ENCODE assay signal across 1 cellular context in genomic region chr19:57088125-57088524, GRCh38.
TF ChIP-seq lines count a peak whose summit lies in the region.

No MANE protein-coding gene starts in this region.

TF ChIP-seq in HepG2, 621 proteins besides CTCF, POLR2A, EP300 and RAD21 (continued from another document):
- TF ChIP-seq HOMEZ (CRISPR knock-in tag; IDR thresholded peaks at IDR 0.05; ENCODE audit: low read depth) (no peak), FOSL2 (CRISPR knock-in tag; IDR thresholded peaks at IDR 0.05) (0 out of 2 replicates have a peak, but pooled peaks have one; percentile 28)
TF ChIP-seq in HepG2: peak in this region for 1.
